35 cellular contexts compared by ENCODE assay signal in the genomic region with DNA sequence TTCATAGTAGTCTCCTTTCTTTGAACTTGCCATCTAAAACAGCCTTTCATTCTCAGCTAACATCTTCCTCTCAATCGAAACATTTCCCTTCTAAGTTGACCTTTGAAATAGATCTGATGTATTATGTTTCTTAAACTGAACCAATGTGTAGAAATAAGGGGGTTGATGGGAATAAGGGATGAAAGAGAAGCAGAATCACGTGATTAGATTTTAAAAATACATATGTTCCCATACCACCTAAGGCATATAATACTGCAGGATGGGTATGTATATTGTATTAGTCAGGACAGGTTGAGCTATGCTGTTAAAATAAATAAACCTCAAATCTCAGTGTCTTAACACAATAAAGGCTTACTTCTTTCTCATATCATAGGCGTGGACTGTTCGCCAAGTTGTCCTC.
"Had no signal": no experiment of that assay in that cellular context is flagged by ENCODE, and none has a peak within 500 bp of the region (broad histone marks: within the 10 kb centered on the region; RNA-seq: fewer than 3 reads in every experiment).

No MANE protein-coding gene starts in this region.

- H3K36me3 ChIP-seq: MG63 had no signal

- H3K9me3 ChIP-seq: MG63 had no signal

- H3K4me3 ChIP-seq: MG63 had no signal

- DNase-seq: Karpas-422, Kasumi-1, MG63, MM.1S, MV-4-11, NCI-H1048, NCI-H1092, NCI-H1092 treated with DMSO at 0.1 percent for 48 hours, NCI-H1105, NCI-H1105 treated with DMSO at 0.1 percent for 48 hours, NCI-H1417, NCI-H1417 treated with DMSO at 0.1 percent for 48 hours, NCI-H1436, NCI-H1436 treated with DMSO at 0.1 percent for 48 hours, NCI-H146, NCI-H1694, NCI-H1694 treated with DMSO at 0.1 percent for 48 hours, NCI-H187, NCI-H187 treated with DMSO at 0.1 percent for 48 hours, NCI-H1930, NCI-H2029, NCI-H2029 treated with DMSO at 0.1 percent for 48 hours, NCI-H2081, NCI-H2081 treated with DMSO at 0.1 percent for 48 hours, NCI-H2107, NCI-H2171, NCI-H2171 treated with DMSO at 0.1 percent for 48 hours, NCI-H2227 treated with DMSO at 0.1 percent for 48 hours, NCI-H226, NCI-H345, NCI-H446, NCI-H446 treated with DMSO at 0.1 percent for 48 hours, NCI-H510A, NCI-H510A treated with DMSO at 0.1 percent for 48 hours, NCI-H524 had no signal
